ENCODE assay signal across 19 cellular contexts in the genomic region with DNA sequence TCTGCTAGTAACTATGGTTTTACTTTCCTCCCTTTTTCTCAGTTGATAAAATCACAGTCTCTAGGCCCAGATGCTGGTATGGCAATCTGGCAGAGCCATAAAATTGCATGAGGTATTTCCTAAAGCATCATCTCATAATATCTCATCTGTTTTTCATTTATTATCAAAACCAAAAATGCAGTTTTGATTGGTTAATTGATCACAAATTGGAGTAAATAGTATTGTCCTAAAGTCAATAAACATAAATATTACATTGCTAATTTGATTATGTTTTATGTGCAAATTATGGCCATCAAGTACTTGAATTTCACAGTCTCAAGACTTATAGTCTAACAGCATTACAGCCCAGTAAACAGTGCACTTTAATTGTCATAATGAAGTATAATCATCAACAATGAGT.
"Had no signal": no experiment of that assay in that cellular context is flagged by ENCODE, and none has a peak within 500 bp of the region (broad histone marks: within the 10 kb centered on the region; RNA-seq: fewer than 3 reads in every experiment).

No MANE protein-coding gene starts in this region.

- ATAC-seq: gastrocnemius medialis; heart right ventricle; left cardiac atrium; left lung; left ventricle myocardium superior; lower lobe of right lung; mucosa of descending colon; naive thymus-derived CD8-positive, alpha-beta T cell had no signal

- DNase-seq: dermis blood vessel endothelial cell; dorsolateral prefrontal cortex; effector CD4-positive, alpha-beta T cell; effector memory CD4-positive, alpha-beta T cell; foreskin fibroblast; foreskin melanocyte; gastrocnemius medialis; glutamatergic neuron; head of caudate nucleus; heart right ventricle; hippocampal formation; left cardiac atrium; left lung; left ventricle myocardium superior; lower lobe of right lung; mesenchymal stem cell; mucosa of descending colon; naive B cell; naive thymus-derived CD8-positive, alpha-beta T cell had no signal
